Comparison of ENCODE assay signal across 8 cellular contexts in the genomic region with DNA sequence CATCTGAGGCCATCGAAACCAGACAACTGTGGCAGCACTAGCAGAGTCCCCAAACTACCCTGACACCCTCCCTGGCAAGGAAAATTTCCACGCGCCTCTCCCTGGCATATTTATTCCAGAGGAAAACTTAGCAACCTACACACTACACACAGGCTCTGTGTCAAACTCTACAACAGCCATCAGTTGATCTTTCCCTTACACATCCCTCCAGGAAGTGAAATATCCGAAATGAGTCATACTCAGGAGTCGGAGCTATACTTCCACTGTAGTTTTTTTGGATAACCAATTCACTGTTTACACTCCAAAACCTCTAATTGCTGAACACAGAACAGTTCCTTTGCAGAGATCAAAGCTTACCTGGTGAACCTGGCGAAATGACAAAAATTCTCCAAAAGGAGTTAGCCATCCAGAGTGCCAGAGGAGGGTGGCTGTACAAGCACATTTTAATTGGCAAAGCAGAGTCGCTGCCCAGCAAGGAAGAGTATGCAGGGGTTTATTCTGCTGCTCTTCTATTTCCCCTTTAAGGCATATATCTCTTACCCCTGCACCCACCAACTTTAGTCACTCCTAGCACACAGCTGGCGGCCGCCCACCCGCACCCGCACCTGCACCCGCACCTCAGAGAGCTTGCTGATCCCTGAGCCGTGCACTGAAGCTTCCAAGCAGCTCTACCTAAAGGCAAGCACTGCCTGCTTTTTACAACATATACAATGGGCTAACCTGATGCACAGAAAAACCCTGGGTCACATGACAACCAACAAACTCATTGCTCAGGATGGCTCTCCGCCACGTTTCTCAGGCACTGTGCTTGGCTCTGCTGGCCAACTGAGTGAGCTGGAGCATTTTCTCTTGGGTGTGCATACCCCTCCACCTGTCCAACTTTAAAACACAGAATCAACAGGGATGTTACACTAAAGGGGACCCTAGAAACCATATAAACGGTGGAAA. TPM values are rescaled to one million over a fixed set of nuclear protein-coding genes. Genes with fewer than 3 reads are reported as not detected.
DNase-seq lines count a peak whose midpoint lies in the region; ATAC-seq, FAIRE-seq and TF ChIP-seq lines count a peak whose summit lies in the region.

No MANE protein-coding gene starts in this region.

- H3K9me3 ChIP-seq in PC-3 (ENCODE audit: low read length) (no peaks in the 10 kb centered on the region), esophagus squamous epithelium (no peaks in the 10 kb centered on the region)

- H3K27me3 ChIP-seq in PC-3 (ENCODE audit: low read length) (no peaks in the 10 kb centered on the region), esophagus squamous epithelium (no peaks in the 10 kb centered on the region), H7 (ENCODE audit: control insufficient read depth, insufficient read depth, low read length) (no peaks in the 10 kb centered on the region)

- no peaks in the 10 kb centered on the region for H3K9me3 Mint-ChIP-seq in Calu3 (ENCODE audit: low read depth, unreplicated experiment)
- H3K9me3 Mint-ChIP-seq in osteocyte (ENCODE audit: unreplicated experiment): no peaks in the 10 kb centered on the region

- H3K27ac ChIP-seq in PC-3 (ENCODE audit: low read length): peak overlapping the region; percentile 60
- H3K27ac ChIP-seq in esophagus squamous epithelium: peak overlapping the region; percentile 44 to 92 (median 88)

- H3K27ac Mint-ChIP-seq in Calu3 (ENCODE audit: unreplicated experiment) (peak overlapping the region; percentile 87), osteocyte (ENCODE audit: unreplicated experiment) (peak overlapping the region; percentile 95)

- H3K4me1 ChIP-seq in PC-3 (ENCODE audit: insufficient read depth, low read length): peaks cover 20% of the 10 kb centered on the region
- H3K4me1 ChIP-seq in esophagus squamous epithelium: peaks cover 65 to 100% (median 83%) of the 10 kb centered on the region in 3 donors

- H3F3A ChIP-seq in PC-3 (ENCODE audit: low read length, unreplicated experiment): no peaks in the 10 kb centered on the region

- WGBS in esophagus squamous epithelium, 2 donors: 34 to 37% methylated on average over 16 of the region's 16 CpGs
- WGBS in lower leg skin, 2 donors: 50 to 54% methylated on average over 16 of the region's 16 CpGs

- H3K27me3 Mint-ChIP-seq in Calu3 (ENCODE audit: unreplicated experiment) (no peaks in the 10 kb centered on the region), osteocyte (ENCODE audit: unreplicated experiment) (no peaks in the 10 kb centered on the region)

- BruUV-seq in Calu3 (replicated peaks; lab: Mats Ljungman, UMichigan): no TSS peak
- BruUV-seq in PC-3 (replicated peaks; lab: Mats Ljungman, UMichigan): no TSS peak

- FAIRE-seq in GM12892 (lab: Jason Lieb, UNC): no peak

- no peak for TF ChIP-seq CTCF in Calu3 (IDR thresholded peaks at IDR 0.05; ENCODE audit: unreplicated experiment)
- TF ChIP-seq CTCF in PC-3 (conservative IDR thresholded peaks at IDR 0.05; ENCODE audit: low read depth, low read length): no peak
- no peak for TF ChIP-seq CTCF in esophagus squamous epithelium (IDR thresholded peaks at IDR 0.05)
- TF ChIP-seq CTCF in osteocyte (IDR thresholded peaks at IDR 0.05): no peak
- TF ChIP-seq CTCF in lower leg skin (IDR thresholded peaks at IDR 0.05): no peak

- peaks cover 40% of the 10 kb centered on the region for H4K20me1 ChIP-seq in PC-3 (ENCODE audit: low read length)

- H3K4me2 ChIP-seq in PC-3 (ENCODE audit: low read length): peak overlapping the region; percentile 63

- H3K4me3 ChIP-seq in PC-3 (ENCODE audit: low read length) (no peak overlapping the region; the same call in 1 of the 2 replicates), esophagus squamous epithelium (no peak overlapping the region), lower leg skin (ENCODE audit: low read depth, poor library complexity, severe bottlenecking) (no peak overlapping the region), H7 (ENCODE audit: insufficient read depth, low read depth, low read length) (no peak overlapping the region)

- peaks cover 95% of the 10 kb centered on the region for H3K79me2 ChIP-seq in PC-3 (ENCODE audit: low read length)

- H3K4me1 Mint-ChIP-seq in Calu3 (ENCODE audit: low read depth, unreplicated experiment) (peaks cover 50% of the 10 kb centered on the region), osteocyte (ENCODE audit: unreplicated experiment) (peaks cover 85% of the 10 kb centered on the region)

- CTCF ChIA-PET in Calu3 (lab: Charles Lee): interaction anchor here (1.4 kb wide), 1 partner anchor 10 kb away, joined by 4 read pairs; no protein-coding TSS in a partner anchor
- CTCF ChIA-PET in PC-3 (lab: Charles Lee): interaction anchor here (0.5 kb wide), 1 partner anchor 231 kb away, joined by 4 read pairs; no protein-coding TSS in a partner anchor

- DNase-seq in Calu3: no peak
- DNase-seq in PC-3: peak; percentile 88
- DNase-seq in esophagus squamous epithelium (lab: John Stamatoyannopoulos, UW): no peak
- no peak for DNase-seq in osteocyte (ENCODE audit: extremely low spot score, unreplicated experiment)
- DNase-seq in lower leg skin (ENCODE audit: low spot score in 2 of 2): no peak
- no peak for DNase-seq in H7
- no peak for DNase-seq in GM12892 (ENCODE audit: insufficient read length)

- H2AFZ ChIP-seq in PC-3 (ENCODE audit: low read length): no peak overlapping the region

- TF ChIP-seq POLR2A in esophagus squamous epithelium (IDR thresholded peaks at IDR 0.05): no peak
- TF ChIP-seq POLR2A in lower leg skin (IDR thresholded peaks at IDR 0.05): no peak
- no peak for TF ChIP-seq POLR2A in GM12892 (IDR thresholded peaks at IDR 0.05; ENCODE audit: low read depth, low read length)

- H3K36me3 Mint-ChIP-seq in Calu3 (ENCODE audit: insufficient read depth, unreplicated experiment) (peaks cover 11% of the 10 kb centered on the region), osteocyte (ENCODE audit: unreplicated experiment) (peaks cover 15% of the 10 kb centered on the region)

- ATAC-seq in PC-3: peak; percentile 98
- no peak for ATAC-seq in HG03378 (IDR thresholded peaks at IDR 0.05; ENCODE audit: unreplicated experiment)

- POLR2A ChIA-PET in PC-3 (lab: Charles Lee; ENCODE audit: unreplicated experiment): no interaction called here

- peak overlapping the region; percentile 26 for H3K4me3 Mint-ChIP-seq in Calu3 (ENCODE audit: low read depth, unreplicated experiment)
- H3K4me3 Mint-ChIP-seq in osteocyte (ENCODE audit: unreplicated experiment): no peak overlapping the region

- H3K9ac ChIP-seq in PC-3 (ENCODE audit: low read length): no peak overlapping the region

- H3K36me3 ChIP-seq in PC-3 (ENCODE audit: low read depth, low read length): 0 out of 2 replicates have a peak, but pooled peaks cover 4% of the 10 kb centered on the region
- no peaks in the 10 kb centered on the region for H3K36me3 ChIP-seq in esophagus squamous epithelium
- H3K36me3 ChIP-seq in H7 (replicated peaks; ENCODE audit: control insufficient read depth, insufficient read depth, low read length): no peaks in the 10 kb centered on the region

- H3K9me2 ChIP-seq in PC-3 (replicated peaks; ENCODE audit: low read length): no peaks in the 10 kb centered on the region

- intact Hi-C loops in Calu3 (cut with micrococcal nuclease; ENCODE audit: unreplicated experiment) (no loop called here), PC-3 (cut with micrococcal nuclease) (loop anchor here (1.0 to 10.0 kb wide), 2 partner anchors 10 to 54 kb away; a partner anchor contains a TSS), esophagus squamous epithelium (cut with DNase I) (no loop called here), lower leg skin (cut with DNase I; ENCODE audit: low total_unique reads) (no loop called here)

RNA-seq across cellular contexts. Expression of a gene that starts 54.9 kb away (rescaled TPM):
- total RNA-seq in Calu3 (2022) (198 and 207 TPM in 2 replicates), PC-3 (2014; rRNA removed) (86.7 and 94.3 TPM in 2 replicates), esophagus squamous epithelium (100 to 1,000 TPM in 3 of 4 donors, 10 to 100 TPM in 1; 89.4 to 146 (median 126) TPM), osteocyte (403 and 412 TPM in 2 replicates), lower leg skin (100 to 1,000 TPM in 2 of 4 donors, 10 to 100 TPM in 2; 84.7 to 124 (median 103) TPM)
- 201 and 214 TPM in 2 replicates for total RNA-seq in H7 (2014; rRNA removed; shearing (Covaris generic))
- 251 TPM for polyA plus RNA-seq in GM12892 (2012; ENCODE audit: missing spikeins)
